ENCODE assay signal across 18 cellular contexts in genomic region chr2:148577845-148578492, GRCh38.
"Had no signal": no experiment of that assay in that cellular context is flagged by ENCODE, and none has a peak within 500 bp of the region (broad histone marks: within the 10 kb centered on the region; RNA-seq: fewer than 3 reads in every experiment).

No MANE protein-coding gene starts in this region.

- H3K27me3 Mint-ChIP-seq: activated naive CD8-positive, alpha-beta T cell; stimulated activated naive CD8-positive, alpha-beta T cell treated with anti-CD3 and anti-CD28 coated beads, Interleukin-15, Interleukin-2, amounts not matched to agents 100 ng/mL and 50 ng/mL, for 24 hours had no signal

- H3K4me1 ChIP-seq: left ventricle myocardium inferior, prostate gland, suprapubic skin, transverse colon, uterus had no signal

- H3K36me3 ChIP-seq: left ventricle myocardium inferior, prostate gland, suprapubic skin, transverse colon, uterus had no signal

- H3K4me1 Mint-ChIP-seq: immature natural killer cell had no signal

- H3K27ac ChIP-seq: left ventricle myocardium inferior, prostate gland, skin epidermis, suprapubic skin, transverse colon, uterus had no signal

- H3K4me3 Mint-ChIP-seq: activated B cell treated with CpG ODN at 0.5 μM for 24 hours; activated CD4-positive, alpha-beta memory T cell treated with anti-CD3 and anti-CD28 coated beads for 36 hours; activated naive CD8-positive, alpha-beta T cell; activated T-helper 1 cell treated with anti-CD3 and anti-CD28 coated beads, Interleukin-12 subunit alpha, Interleukin-12 subunit beta, Interleukin-2, Interleukin-4 antibody, amounts not matched to agents 30 ng/mL and 10 ng/mL and 1 ng/mL, durations not matched to agents 14 hours and 24 hours and 36 hours; immature natural killer cell; stimulated activated naive CD8-positive, alpha-beta T cell treated with anti-CD3 and anti-CD28 coated beads, Interleukin-15, Interleukin-2, amounts not matched to agents 100 ng/mL and 50 ng/mL, for 24 hours had no signal

- H3K36me3 Mint-ChIP-seq: activated CD4-positive, alpha-beta memory T cell treated with anti-CD3 and anti-CD28 coated beads for 36 hours; activated naive CD8-positive, alpha-beta T cell; immature natural killer cell had no signal

- H3K27ac Mint-ChIP-seq: activated B cell treated with CpG ODN at 0.5 μM for 24 hours; activated CD4-positive, alpha-beta memory T cell treated with anti-CD3 and anti-CD28 coated beads for 36 hours; activated naive CD8-positive, alpha-beta T cell; activated T-helper 1 cell treated with anti-CD3 and anti-CD28 coated beads, Interleukin-12 subunit alpha, Interleukin-12 subunit beta, Interleukin-2, Interleukin-4 antibody, amounts not matched to agents 30 ng/mL and 10 ng/mL and 1 ng/mL, durations not matched to agents 14 hours and 24 hours and 36 hours; immature natural killer cell; stimulated activated naive CD8-positive, alpha-beta T cell treated with anti-CD3 and anti-CD28 coated beads, Interleukin-15, Interleukin-2, amounts not matched to agents 100 ng/mL and 50 ng/mL, for 24 hours had no signal

- H3K9me3 Mint-ChIP-seq: activated B cell treated with CpG ODN at 0.5 μM for 24 hours; activated CD4-positive, alpha-beta memory T cell treated with anti-CD3 and anti-CD28 coated beads for 36 hours; activated T-helper 1 cell treated with anti-CD3 and anti-CD28 coated beads, Interleukin-12 subunit alpha, Interleukin-12 subunit beta, Interleukin-2, Interleukin-4 antibody, amounts not matched to agents 30 ng/mL and 10 ng/mL and 1 ng/mL, durations not matched to agents 14 hours and 24 hours and 36 hours; stimulated activated naive CD8-positive, alpha-beta T cell treated with anti-CD3 and anti-CD28 coated beads, Interleukin-15, Interleukin-2, amounts not matched to agents 100 ng/mL and 50 ng/mL, for 24 hours had no signal

- H3K9me3 ChIP-seq: left ventricle myocardium inferior, prostate gland, suprapubic skin, transverse colon, uterus had no signal

- H3K27me3 ChIP-seq: suprapubic skin, uterus had no signal

- H3K4me3 ChIP-seq: left ventricle myocardium inferior, prostate gland, skin epidermis, suprapubic skin, transverse colon, uterus had no signal

- DNase-seq: activated B cell treated with CpG ODN at 0.5 μM for 24 hours; activated CD4-positive, alpha-beta memory T cell treated with anti-CD3 and anti-CD28 coated beads for 36 hours; activated CD4-positive, alpha-beta T cell treated with anti-CD3 and anti-CD28 coated beads for 4 hours; activated T-cell treated with anti-CD3 and anti-CD28 coated beads for 4 hours; effector memory CD4-positive, alpha-beta T cell; immature natural killer cell; kidney glomerular epithelial cell; left ventricle myocardium inferior; mammary epithelial cell; right cardiac atrium; transverse colon; uterus had no signal
